In the genomic region with DNA sequence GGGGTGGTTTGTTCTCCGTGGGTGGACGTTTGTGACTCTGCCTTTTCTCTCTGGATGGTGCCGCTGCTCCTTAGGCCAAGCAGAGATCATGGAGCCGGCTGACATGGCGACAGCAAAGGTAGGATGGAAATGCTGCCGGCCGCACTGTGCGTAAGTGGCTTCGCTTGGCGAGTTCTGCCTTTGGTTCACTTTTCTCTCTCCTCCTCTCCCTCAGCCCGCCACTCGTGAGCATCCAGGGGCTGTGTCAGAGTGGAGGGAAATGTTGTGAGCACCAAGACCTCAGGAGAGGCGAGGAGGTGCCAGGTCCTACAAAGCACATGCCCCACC, we compare ENCODE assay signal across 11 cellular contexts.
DNase-seq lines count a peak whose midpoint lies in the region; ATAC-seq, FAIRE-seq and TF ChIP-seq lines count a peak whose summit lies in the region.
"Had no signal": no experiment of that assay in that cellular context is flagged by ENCODE, and none has a peak within 500 bp of the region (broad histone marks: within the 10 kb centered on the region; RNA-seq: fewer than 3 reads in every experiment).

No MANE protein-coding gene starts in this region.

- H3K27ac ChIP-seq in A549 = no peak overlapping the region
- H3K27ac ChIP-seq in IMR-90 (ENCODE audit: insufficient read depth, low read length) = no peak overlapping the region
- no peak overlapping the region for H3K27ac ChIP-seq in mesenchymal stem cell (ENCODE audit: low read length, poor library complexity, severe bottlenecking)
- H3K27ac ChIP-seq: epithelial cell of prostate, pancreas, right atrium auricular region had no signal

- no peaks in the 10 kb centered on the region for H3K9me3 ChIP-seq in A549
- no peaks in the 10 kb centered on the region for H3K9me3 ChIP-seq in IMR-90 (ENCODE audit: control insufficient read depth, insufficient read depth, low read length)
- no peaks in the 10 kb centered on the region for H3K9me3 ChIP-seq in adipocyte (ENCODE audit: control insufficient read depth, low read length)
- no peaks in the 10 kb centered on the region for H3K9me3 ChIP-seq in mesenchymal stem cell (ENCODE audit: control insufficient read depth, low read length)
- H3K9me3 ChIP-seq: pancreas, right atrium auricular region had no signal

- H3K79me1 ChIP-seq in IMR-90 (ENCODE audit: low read depth in 1 of 2, low read length in 2 of 2) (peaks cover 0 to 30% of the 10 kb centered on the region in 2 experiments; a peak in 2 of 4 replicates), mesenchymal stem cell (replicated peaks; ENCODE audit: low read length, poor library complexity, severe bottlenecking) (peaks cover 11% of the 10 kb centered on the region)

- BruUV-seq in IMR-90 (replicated peaks; lab: Mats Ljungman, UMichigan) = no TSS peak

- DNase-seq in A549 (ENCODE audit: low read depth in 1 of 2, low spot score in 1 of 2) = no peak
- no peak for DNase-seq in IMR-90
- DNase-seq in adipocyte (ENCODE audit: low read depth) = no peak
- DNase-seq in mesenchymal stem cell = peak; percentile 14
- DNase-seq in NCI-H2227 treated with DMSO at 0.1 percent for 48 hours (lab: John Stamatoyannopoulos, UW) = no peak
- DNase-seq in left colon = no peak
- no peak for DNase-seq in amniotic stem cell (lab: John Stamatoyannopoulos, UW)
- DNase-seq in NK-92 (lab: John Stamatoyannopoulos, UW; ENCODE audit: unreplicated experiment) = no peak

- in situ Hi-C loops in IMR-90 (cut with MboI; ENCODE audit: low sequenced_read_pairs) = loop anchor here (5.0 kb wide), 1 partner anchor 47 kb away; no protein-coding TSS in a partner anchor

- H3K4me2 ChIP-seq in A549 (0 out of 3 replicates have a peak overlapping the region, but pooled peaks have one; percentile 12), IMR-90 (ENCODE audit: low read depth, low read length) (no peak overlapping the region), mesenchymal stem cell (ENCODE audit: low read length, poor library complexity, severe bottlenecking) (no peak overlapping the region)

- peaks cover 2% of the 10 kb centered on the region; the same call in 1 of the 2 replicates for H3K9me1 ChIP-seq in IMR-90 (ENCODE audit: insufficient read depth, low read length)

- H2AK5ac ChIP-seq in IMR-90 (ENCODE audit: low read depth, low read length) (no peak overlapping the region; the same call in 1 of the 2 replicates), mesenchymal stem cell (ENCODE audit: low read length, severe bottlenecking) (peak overlapping the region; percentile 21)

- no peak for FAIRE-seq in A549 (lab: Jason Lieb, UNC)
- FAIRE-seq: pancreas had no signal

- H4K91ac ChIP-seq in IMR-90 (ENCODE audit: insufficient read depth, low read depth, low read length) (no peak overlapping the region), mesenchymal stem cell (ENCODE audit: low read length) (no peak overlapping the region)

- TF ChIP-seq RAD21 in A549 (conservative IDR thresholded peaks at IDR 0.05 in 1 of 2, IDR thresholded peaks at IDR 0.05 in 1 of 2) (no peak), IMR-90 (IDR thresholded peaks at IDR 0.05; ENCODE audit: low read length) (no peak)

- H3K36me3 ChIP-seq in IMR-90 (ENCODE audit: control insufficient read depth, insufficient read depth, low read length) (no peaks in the 10 kb centered on the region), adipocyte (ENCODE audit: control insufficient read depth, insufficient read depth, low read length, severe bottlenecking) (no peaks in the 10 kb centered on the region), mesenchymal stem cell (ENCODE audit: control insufficient read depth in 1 of 2, insufficient read depth in 2 of 2, low read depth in 1 of 2, low read length in 2 of 2) (peaks cover 0 to 3% of the 10 kb centered on the region in 2 experiments)
- H3K36me3 ChIP-seq: pancreas, right atrium auricular region had no signal

- H4K20me1 ChIP-seq in IMR-90 (ENCODE audit: insufficient read depth, low read length) = peaks cover 8% of the 10 kb centered on the region; the same call in 1 of the 2 replicates

- peaks cover 18% of the 10 kb centered on the region; the same call in 1 of the 3 replicates for H3K4me1 ChIP-seq in A549
- H3K4me1 ChIP-seq in IMR-90 (ENCODE audit: control insufficient read depth, insufficient read depth, low read length) = peaks cover 6% of the 10 kb centered on the region; the same call in 1 of the 2 replicates
- no peaks in the 10 kb centered on the region for H3K4me1 ChIP-seq in adipocyte (ENCODE audit: control insufficient read depth, insufficient read depth, low read length)
- H3K4me1 ChIP-seq in mesenchymal stem cell (ENCODE audit: control insufficient read depth, insufficient read depth, low read depth, low read length) = peaks cover 16% of the 10 kb centered on the region
- H3K4me1 ChIP-seq: pancreas, right atrium auricular region had no signal

- H3K56ac ChIP-seq in IMR-90 (ENCODE audit: extremely low read depth, insufficient read depth, low read length) = no peak overlapping the region

- H3K4ac ChIP-seq in IMR-90 (ENCODE audit: low read depth, low read length) = no peak overlapping the region; the same call in 1 of the 2 replicates
- no peak overlapping the region for H3K4ac ChIP-seq in mesenchymal stem cell (ENCODE audit: low read depth in 1 of 2, low read length in 2 of 2)

- H2BK15ac ChIP-seq in IMR-90 (ENCODE audit: low read depth, low read length) (no peak overlapping the region), mesenchymal stem cell (ENCODE audit: low read depth, poor library complexity, severe bottlenecking) (no peak overlapping the region)

- H3K14ac ChIP-seq in IMR-90 (replicated peaks; ENCODE audit: low read depth, low read length) = no peak overlapping the region
- H3K14ac ChIP-seq in mesenchymal stem cell (ENCODE audit: low read length in 2 of 2) = no peak overlapping the region

- POLR2A ChIA-PET in A549 (lab: Yijun Ruan, JAX) = no interaction called here
- POLR2A ChIA-PET in IMR-90 (lab: Charles Lee; ENCODE audit: unreplicated experiment) = no interaction called here

- H3K18ac ChIP-seq in IMR-90 (ENCODE audit: low read depth, low read length) (no peak overlapping the region), mesenchymal stem cell (ENCODE audit: low read depth in 1 of 2, low read length in 2 of 2) (no peak overlapping the region)

- dilution Hi-C loops in IMR-90 (cut with HindIII; ENCODE audit: low sequenced_read_pairs, unreplicated experiment) = no loop called here

- no peak overlapping the region for H3K23ac ChIP-seq in IMR-90 (ENCODE audit: low read depth, low read length)
- H3K23ac ChIP-seq in mesenchymal stem cell (ENCODE audit: low read length in 2 of 2) = no peak overlapping the region

- 92% methylated on average over 13 of the region's 13 CpGs for WGBS in A549 (ENCODE audit: missing lambda C conversion rate)
- no CpG with 5 or more reads among the region's 13 CpGs for WGBS in IMR-90 (ENCODE audit: extremely low coverage in 2 of 2, insufficient read length in 1 of 2), 2 experiments
- 88% methylated on average over 3 of the region's 13 CpGs for WGBS in mesenchymal stem cell

- H2BK20ac ChIP-seq in IMR-90 (ENCODE audit: low read depth, low read length) = no peak overlapping the region

- H3K27me3 ChIP-seq in IMR-90 (ENCODE audit: control insufficient read depth, insufficient read depth, low read length) = no peaks in the 10 kb centered on the region
- no peaks in the 10 kb centered on the region for H3K27me3 ChIP-seq in adipocyte (replicated peaks; ENCODE audit: control insufficient read depth, insufficient read depth, low read length)
- H3K27me3 ChIP-seq in mesenchymal stem cell (ENCODE audit: control insufficient read depth in 1 of 2, insufficient read depth in 1 of 2, low read length in 2 of 2) = peaks cover 0 to 7% of the 10 kb centered on the region in 2 experiments
- H3K27me3 ChIP-seq: pancreas, right atrium auricular region had no signal

- peak overlapping the region in 1 of 2 experiments; percentile 22 for H2BK12ac ChIP-seq in mesenchymal stem cell (ENCODE audit: low read length in 2 of 2)

- H2BK5ac ChIP-seq in IMR-90 (ENCODE audit: low read depth, low read length, poor library complexity, severe bottlenecking) (no peak overlapping the region), mesenchymal stem cell (ENCODE audit: low read depth, low read length, poor library complexity, severe bottlenecking) (no peak overlapping the region)

- no peak overlapping the region for H2BK120ac ChIP-seq in IMR-90 (ENCODE audit: low read depth, low read length)
- H2BK120ac ChIP-seq in mesenchymal stem cell (ENCODE audit: low read depth, low read length) = no peak overlapping the region

- H2AFZ ChIP-seq in IMR-90 (replicated peaks; ENCODE audit: low read length, poor library complexity) (no peak overlapping the region), mesenchymal stem cell (ENCODE audit: low read depth, low read length) (no peak overlapping the region)

- TF ChIP-seq CTCF in A549 (IDR thresholded peaks at IDR 0.05) (no peak), IMR-90 (conservative IDR thresholded peaks at IDR 0.05; ENCODE audit: low read depth, low read length) (no peak)

- peak overlapping the region; percentile 74 for H2AK9ac ChIP-seq in IMR-90 (replicated peaks; ENCODE audit: low read depth, low read length, poor library complexity)

- TF ChIP-seq EP300 in A549 (IDR thresholded peaks at IDR 0.05) = no peak

- intact Hi-C loops in IMR-90 (cut with micrococcal nuclease) = no loop called here
- intact Hi-C loops in left colon (cut with DNase I, micrococcal nuclease) = loop anchor here in 1 of 2 donors (5.0 kb wide), 1 partner anchor 67 kb away; no protein-coding TSS in a partner anchor

- ATAC-seq in A549 (peak in 1 of 2 experiments; percentile 22; a peak in 3 of 6 replicates), IMR-90 (ENCODE audit: low read depth) (no peak), left colon (no peak)

- H4K5ac ChIP-seq in IMR-90 (ENCODE audit: low read depth, low read length) = no peak overlapping the region

- H4K8ac ChIP-seq in IMR-90 (ENCODE audit: low read depth in 2 of 2, low read length in 2 of 2) = peak overlapping the region in 1 of 2 experiments; percentile 7; a peak in 1 of 4 replicates
- peak overlapping the region; percentile 56 for H4K8ac ChIP-seq in mesenchymal stem cell (ENCODE audit: low read length)

- CTCF ChIA-PET in A549 (lab: Yijun Ruan, JAX) (interaction anchor here (0.6 to 2.9 kb wide), 17 partner anchors 9 to 408 kb away, joined by 3 to 12 read pairs (median 4); no protein-coding TSS in a partner anchor), IMR-90 (lab: Yijun Ruan, JAX) (interaction anchor here (1.2 kb wide), 1 partner anchor 49 kb away, joined by 6 read pairs; no protein-coding TSS in a partner anchor)

- no peak for TF ChIP-seq POLR2A in A549 (IDR thresholded peaks at IDR 0.05; ENCODE audit: low read length)
- TF ChIP-seq POLR2A in IMR-90 (IDR thresholded peaks at IDR 0.05; ENCODE audit: low read depth, low read length) = no peak

- H3K4me3 ChIP-seq in A549 (no peak overlapping the region), IMR-90 (ENCODE audit: insufficient read depth, low read depth, low read length) (no peak overlapping the region), adipocyte (ENCODE audit: low read length) (no peak overlapping the region), mesenchymal stem cell (ENCODE audit: insufficient read depth in 1 of 2, low read depth in 1 of 2, low read length in 2 of 2) (peak overlapping the region in 1 of 2 experiments; percentile 65)
- H3K4me3 ChIP-seq: pancreas, right atrium auricular region had no signal

- H3K9ac ChIP-seq in IMR-90 (ENCODE audit: low read depth, low read length) (no peak overlapping the region), adipocyte (ENCODE audit: low read length) (peak overlapping the region; percentile 53), mesenchymal stem cell (ENCODE audit: low read length) (peak overlapping the region; percentile 57)
